2 cellular contexts compared by ENCODE assay signal in the genomic region with DNA sequence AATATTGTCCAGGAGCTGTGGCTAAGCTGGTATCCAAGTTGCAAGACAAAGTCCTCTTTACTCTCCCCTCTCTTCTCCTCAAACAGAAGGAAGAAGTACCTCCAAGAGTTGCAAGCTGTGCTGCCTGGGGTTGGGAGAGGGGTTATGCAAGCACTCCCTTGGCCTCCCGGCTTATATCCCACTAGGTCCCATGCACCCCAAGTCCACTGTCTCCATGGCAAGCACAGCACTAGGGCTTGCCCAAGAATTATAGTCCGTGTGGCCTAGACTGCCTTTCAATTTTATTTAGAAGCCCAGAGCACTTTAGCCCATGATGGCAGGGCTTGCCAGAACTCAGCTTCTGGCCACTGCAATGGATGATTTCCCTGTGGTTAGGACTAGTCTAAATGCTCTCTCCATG.
TF ChIP-seq lines count a peak whose summit lies in the region.

No MANE protein-coding gene starts in this region.

TF ChIP-seq in liver, 16 proteins besides CTCF, POLR2A, EP300 and RAD21:
- no peak for TF ChIP-seq RXRA (IDR thresholded peaks at IDR 0.05)
- no peak for TF ChIP-seq FOXA1 (IDR thresholded peaks at IDR 0.05)
- no peak for TF ChIP-seq HNF4A (conservative IDR thresholded peaks at IDR 0.05)
- TF ChIP-seq JUND (IDR thresholded peaks at IDR 0.05): no peak
- TF ChIP-seq HNF4G (IDR thresholded peaks at IDR 0.05): no peak
- TF ChIP-seq NR2F2 (IDR thresholded peaks at IDR 0.05): no peak
- TF ChIP-seq SP1 (IDR thresholded peaks at IDR 0.05): no peak
- TF ChIP-seq TAF1 (conservative IDR thresholded peaks at IDR 0.05): no peak
- TF ChIP-seq YY1 (IDR thresholded peaks at IDR 0.05): no peak
- TF ChIP-seq, protein P1, sequence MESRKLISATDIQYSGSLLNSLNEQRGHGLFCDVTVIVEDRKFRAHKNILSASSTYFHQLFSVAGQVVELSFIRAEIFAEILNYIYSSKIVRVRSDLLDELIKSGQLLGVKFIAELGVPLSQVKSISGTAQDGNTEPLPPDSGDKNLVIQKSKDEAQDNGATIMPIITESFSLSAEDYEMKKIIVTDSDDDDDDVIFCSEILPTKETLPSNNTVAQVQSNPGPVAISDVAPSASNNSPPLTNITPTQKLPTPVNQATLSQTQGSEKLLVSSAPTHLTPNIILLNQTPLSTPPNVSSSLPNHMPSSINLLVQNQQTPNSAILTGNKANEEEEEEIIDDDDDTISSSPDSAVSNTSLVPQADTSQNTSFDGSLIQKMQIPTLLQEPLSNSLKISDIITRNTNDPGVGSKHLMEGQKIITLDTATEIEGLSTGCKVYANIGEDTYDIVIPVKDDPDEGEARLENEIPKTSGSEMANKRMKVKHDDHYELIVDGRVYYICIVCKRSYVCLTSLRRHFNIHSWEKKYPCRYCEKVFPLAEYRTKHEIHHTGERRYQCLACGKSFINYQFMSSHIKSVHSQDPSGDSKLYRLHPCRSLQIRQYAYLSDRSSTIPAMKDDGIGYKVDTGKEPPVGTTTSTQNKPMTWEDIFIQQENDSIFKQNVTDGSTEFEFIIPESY (IDR thresholded peaks at IDR 0.05): no peak
- TF ChIP-seq, protein P2, sequence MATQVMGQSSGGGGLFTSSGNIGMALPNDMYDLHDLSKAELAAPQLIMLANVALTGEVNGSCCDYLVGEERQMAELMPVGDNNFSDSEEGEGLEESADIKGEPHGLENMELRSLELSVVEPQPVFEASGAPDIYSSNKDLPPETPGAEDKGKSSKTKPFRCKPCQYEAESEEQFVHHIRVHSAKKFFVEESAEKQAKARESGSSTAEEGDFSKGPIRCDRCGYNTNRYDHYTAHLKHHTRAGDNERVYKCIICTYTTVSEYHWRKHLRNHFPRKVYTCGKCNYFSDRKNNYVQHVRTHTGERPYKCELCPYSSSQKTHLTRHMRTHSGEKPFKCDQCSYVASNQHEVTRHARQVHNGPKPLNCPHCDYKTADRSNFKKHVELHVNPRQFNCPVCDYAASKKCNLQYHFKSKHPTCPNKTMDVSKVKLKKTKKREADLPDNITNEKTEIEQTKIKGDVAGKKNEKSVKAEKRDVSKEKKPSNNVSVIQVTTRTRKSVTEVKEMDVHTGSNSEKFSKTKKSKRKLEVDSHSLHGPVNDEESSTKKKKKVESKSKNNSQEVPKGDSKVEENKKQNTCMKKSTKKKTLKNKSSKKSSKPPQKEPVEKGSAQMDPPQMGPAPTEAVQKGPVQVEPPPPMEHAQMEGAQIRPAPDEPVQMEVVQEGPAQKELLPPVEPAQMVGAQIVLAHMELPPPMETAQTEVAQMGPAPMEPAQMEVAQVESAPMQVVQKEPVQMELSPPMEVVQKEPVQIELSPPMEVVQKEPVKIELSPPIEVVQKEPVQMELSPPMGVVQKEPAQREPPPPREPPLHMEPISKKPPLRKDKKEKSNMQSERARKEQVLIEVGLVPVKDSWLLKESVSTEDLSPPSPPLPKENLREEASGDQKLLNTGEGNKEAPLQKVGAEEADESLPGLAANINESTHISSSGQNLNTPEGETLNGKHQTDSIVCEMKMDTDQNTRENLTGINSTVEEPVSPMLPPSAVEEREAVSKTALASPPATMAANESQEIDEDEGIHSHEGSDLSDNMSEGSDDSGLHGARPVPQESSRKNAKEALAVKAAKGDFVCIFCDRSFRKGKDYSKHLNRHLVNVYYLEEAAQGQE (IDR thresholded peaks at IDR 0.05): no peak
- no peak for TF ChIP-seq EGR1 (IDR thresholded peaks at IDR 0.05; ENCODE audit: low read depth in 2 of 2)
- TF ChIP-seq GABPA (IDR thresholded peaks at IDR 0.05 in 1 of 2, conservative IDR thresholded peaks at IDR 0.05 in 1 of 2): no peak
- no peak for TF ChIP-seq FOXA2 (IDR thresholded peaks at IDR 0.05)
- TF ChIP-seq, protein P3, sequence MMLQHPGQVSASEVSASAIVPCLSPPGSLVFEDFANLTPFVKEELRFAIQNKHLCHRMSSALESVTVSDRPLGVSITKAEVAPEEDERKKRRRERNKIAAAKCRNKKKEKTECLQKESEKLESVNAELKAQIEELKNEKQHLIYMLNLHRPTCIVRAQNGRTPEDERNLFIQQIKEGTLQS (IDR thresholded peaks at IDR 0.05): no peak
- TF ChIP-seq, protein P4, sequence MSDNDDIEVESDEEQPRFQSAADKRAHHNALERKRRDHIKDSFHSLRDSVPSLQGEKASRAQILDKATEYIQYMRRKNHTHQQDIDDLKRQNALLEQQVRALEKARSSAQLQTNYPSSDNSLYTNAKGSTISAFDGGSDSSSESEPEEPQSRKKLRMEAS (IDR thresholded peaks at IDR 0.05): no peak
TF ChIP-seq in liver: peak in this region for 0.

TF ChIP-seq in HepG2, 621 proteins besides CTCF, POLR2A, EP300 and RAD21:
- TF ChIP-seq ZNF558 (CRISPR knock-in tag; IDR thresholded peaks at IDR 0.05; ENCODE audit: borderline replicate concordance) (no peak), ETV6 (CRISPR knock-in tag; conservative IDR thresholded peaks at IDR 0.05) (no peak), ZNF652 (CRISPR knock-in tag; IDR thresholded peaks at IDR 0.05; ENCODE audit: borderline replicate concordance, low read depth) (no peak), TOE1 (CRISPR knock-in tag; IDR thresholded peaks at IDR 0.05) (no peak), SMARCE1 (IDR thresholded peaks at IDR 0.05; ENCODE audit: borderline replicate concordance) (no peak), KLF9 (CRISPR knock-in tag; IDR thresholded peaks at IDR 0.05; ENCODE audit: low read depth) (no peak)
- TF ChIP-seq, protein P5, sequence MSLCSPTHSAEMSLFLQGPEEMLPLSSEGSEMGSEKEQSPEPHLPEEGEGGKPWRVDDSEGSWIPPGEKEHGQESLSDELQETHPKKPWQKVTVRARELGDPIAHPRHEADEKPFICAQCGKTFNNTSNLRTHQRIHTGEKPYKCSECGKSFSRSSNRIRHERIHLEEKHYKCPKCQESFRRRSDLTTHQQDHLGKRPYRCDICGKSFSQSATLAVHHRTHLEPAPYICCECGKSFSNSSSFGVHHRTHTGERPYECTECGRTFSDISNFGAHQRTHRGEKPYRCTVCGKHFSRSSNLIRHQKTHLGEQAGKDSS (CRISPR knock-in tag; IDR thresholded peaks at IDR 0.05; ENCODE audit: borderline replicate concordance, low read depth): no peak
- TF ChIP-seq, protein P6, sequence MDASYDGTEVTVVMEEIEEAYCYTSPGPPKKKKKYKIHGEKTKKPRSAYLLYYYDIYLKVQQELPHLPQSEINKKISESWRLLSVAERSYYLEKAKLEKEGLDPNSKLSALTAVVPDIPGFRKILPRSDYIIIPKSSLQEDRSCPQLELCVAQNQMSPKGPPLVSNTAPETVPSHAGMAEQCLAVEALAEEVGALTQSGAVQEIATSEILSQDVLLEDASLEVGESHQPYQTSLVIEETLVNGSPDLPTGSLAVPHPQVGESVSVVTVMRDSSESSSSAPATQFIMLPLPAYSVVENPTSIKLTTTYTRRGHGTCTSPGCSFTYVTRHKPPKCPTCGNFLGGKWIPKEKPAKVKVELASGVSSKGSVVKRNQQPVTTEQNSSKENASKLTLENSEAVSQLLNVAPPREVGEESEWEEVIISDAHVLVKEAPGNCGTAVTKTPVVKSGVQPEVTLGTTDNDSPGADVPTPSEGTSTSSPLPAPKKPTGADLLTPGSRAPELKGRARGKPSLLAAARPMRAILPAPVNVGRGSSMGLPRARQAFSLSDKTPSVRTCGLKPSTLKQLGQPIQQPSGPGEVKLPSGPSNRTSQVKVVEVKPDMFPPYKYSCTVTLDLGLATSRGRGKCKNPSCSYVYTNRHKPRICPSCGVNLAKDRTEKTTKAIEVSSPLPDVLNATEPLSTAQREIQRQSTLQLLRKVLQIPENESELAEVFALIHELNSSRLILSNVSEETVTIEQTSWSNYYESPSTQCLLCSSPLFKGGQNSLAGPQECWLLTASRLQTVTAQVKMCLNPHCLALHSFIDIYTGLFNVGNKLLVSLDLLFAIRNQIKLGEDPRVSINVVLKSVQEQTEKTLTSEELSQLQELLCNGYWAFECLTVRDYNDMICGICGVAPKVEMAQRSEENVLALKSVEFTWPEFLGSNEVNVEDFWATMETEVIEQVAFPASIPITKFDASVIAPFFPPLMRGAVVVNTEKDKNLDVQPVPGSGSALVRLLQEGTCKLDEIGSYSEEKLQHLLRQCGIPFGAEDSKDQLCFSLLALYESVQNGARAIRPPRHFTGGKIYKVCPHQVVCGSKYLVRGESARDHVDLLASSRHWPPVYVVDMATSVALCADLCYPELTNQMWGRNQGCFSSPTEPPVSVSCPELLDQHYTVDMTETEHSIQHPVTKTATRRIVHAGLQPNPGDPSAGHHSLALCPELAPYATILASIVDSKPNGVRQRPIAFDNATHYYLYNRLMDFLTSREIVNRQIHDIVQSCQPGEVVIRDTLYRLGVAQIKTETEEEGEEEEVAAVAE (CRISPR knock-in tag; IDR thresholded peaks at IDR 0.05; ENCODE audit: borderline replicate concordance): no peak
